ENCODE assay signal across 13 cellular contexts in genomic region chr7:48183370-48183743, GRCh38. TPM values are rescaled to one million over a fixed set of nuclear protein-coding genes. Genes with fewer than 3 reads are reported as not detected.
A peak's percentile ranks its signal among the peaks of the same experiment; 100 is the strongest.
DNase-seq lines count a peak whose midpoint lies in the region; ATAC-seq and TF ChIP-seq lines count a peak whose summit lies in the region.
"Had no signal": no experiment of that assay in that cellular context is flagged by ENCODE, and none has a peak within 500 bp of the region (broad histone marks: within the 10 kb centered on the region; RNA-seq: fewer than 3 reads in every experiment).

No MANE protein-coding gene starts in this region.

- no peak for ATAC-seq in mucosa of descending colon
- no peak for ATAC-seq in activated CD8-positive, alpha-beta memory T cell treated with anti-CD3 and anti-CD28 coated beads, Interleukin-2, amount 10 ng/mL, durations not matched to agents 7 days and 5 days

- H3K27me3 ChIP-seq in NT2/D1 (ENCODE audit: insufficient read depth, insufficient read length) (no peaks in the 10 kb centered on the region), esophagus squamous epithelium (no peaks in the 10 kb centered on the region), smooth muscle cell (ENCODE audit: low read depth) (no peaks in the 10 kb centered on the region)
- H3K27me3 ChIP-seq: ovary, suprapubic skin had no signal

- no peaks in the 10 kb centered on the region for H4K20me1 ChIP-seq in smooth muscle cell (ENCODE audit: low read depth)

- TF ChIP-seq POLR2A in esophagus squamous epithelium (IDR thresholded peaks at IDR 0.05), result no peak

- peaks cover 15% of the 10 kb centered on the region for H3K27me3 Mint-ChIP-seq in activated CD8-positive, alpha-beta memory T cell treated with anti-CD3 and anti-CD28 coated beads, Interleukin-2, amount 10 ng/mL, durations not matched to agents 7 days and 5 days
- H3K27me3 Mint-ChIP-seq: memory B cell had no signal

- TF ChIP-seq CTCF in esophagus squamous epithelium (IDR thresholded peaks at IDR 0.05) (no peak), smooth muscle cell (IDR thresholded peaks at IDR 0.05; ENCODE audit: borderline replicate concordance, insufficient read depth, poor library complexity, severe bottlenecking) (no peak), mucosa of descending colon (IDR thresholded peaks at IDR 0.05) (no peak)

- no peaks in the 10 kb centered on the region for H3K79me2 ChIP-seq in smooth muscle cell (ENCODE audit: low read depth)

- peaks cover 2% of the 10 kb centered on the region for H3K9me3 Mint-ChIP-seq in activated CD8-positive, alpha-beta memory T cell treated with anti-CD3 and anti-CD28 coated beads, Interleukin-2, amount 10 ng/mL, durations not matched to agents 7 days and 5 days (ENCODE audit: low read depth)
- H3K9me3 Mint-ChIP-seq: activated CD4-positive, alpha-beta memory T cell treated with anti-CD3 and anti-CD28 coated beads, Interleukin-2, amount 10 ng/mL, durations not matched to agents 7 days and 5 days had no signal

- H3K4me1 Mint-ChIP-seq in activated CD8-positive, alpha-beta memory T cell treated with anti-CD3 and anti-CD28 coated beads, Interleukin-2, amount 10 ng/mL, durations not matched to agents 7 days and 5 days, result peaks cover 13% of the 10 kb centered on the region
- H3K4me1 Mint-ChIP-seq: memory B cell had no signal

- no peak overlapping the region for H3K4me3 Mint-ChIP-seq in activated CD8-positive, alpha-beta memory T cell treated with anti-CD3 and anti-CD28 coated beads, Interleukin-2, amount 10 ng/mL, durations not matched to agents 7 days and 5 days
- H3K4me3 Mint-ChIP-seq: activated CD4-positive, alpha-beta memory T cell treated with anti-CD3 and anti-CD28 coated beads, Interleukin-2, amount 10 ng/mL, durations not matched to agents 7 days and 5 days; memory B cell had no signal

- peak overlapping the region in 3 of 4 donors; percentile 43 to 69 (median 64) for H3K27ac ChIP-seq in esophagus squamous epithelium
- peak overlapping the region; percentile 58 for H3K27ac ChIP-seq in smooth muscle cell (ENCODE audit: low read depth)
- H3K27ac ChIP-seq: ovary, RWPE1, suprapubic skin had no signal

- H3K9ac ChIP-seq in NT2/D1 (ENCODE audit: insufficient read length, low read depth) (no peak overlapping the region), smooth muscle cell (ENCODE audit: low read depth) (no peak overlapping the region)

- intact Hi-C loops in esophagus squamous epithelium (cut with DNase I), result no loop called here
- intact Hi-C loops in mucosa of descending colon (cut with DNase I, micrococcal nuclease), result no loop called here

- H3K4me1 ChIP-seq in NT2/D1 (ENCODE audit: insufficient read depth, insufficient read length) (no peaks in the 10 kb centered on the region), esophagus squamous epithelium (peaks cover 0 to 19% (median 4%) of the 10 kb centered on the region in 3 donors), smooth muscle cell (ENCODE audit: low read depth) (peaks cover 10% of the 10 kb centered on the region), mucosa of descending colon (ENCODE audit: low read depth) (no peaks in the 10 kb centered on the region)
- H3K4me1 ChIP-seq: suprapubic skin had no signal

- no peak overlapping the region for H3K27ac Mint-ChIP-seq in activated CD8-positive, alpha-beta memory T cell treated with anti-CD3 and anti-CD28 coated beads, Interleukin-2, amount 10 ng/mL, durations not matched to agents 7 days and 5 days
- H3K27ac Mint-ChIP-seq: activated CD4-positive, alpha-beta memory T cell treated with anti-CD3 and anti-CD28 coated beads, Interleukin-2, amount 10 ng/mL, durations not matched to agents 7 days and 5 days; memory B cell had no signal

- no peaks in the 10 kb centered on the region for H3K36me3 Mint-ChIP-seq in activated CD8-positive, alpha-beta memory T cell treated with anti-CD3 and anti-CD28 coated beads, Interleukin-2, amount 10 ng/mL, durations not matched to agents 7 days and 5 days
- H3K36me3 Mint-ChIP-seq: memory B cell had no signal

- H3K4me3 ChIP-seq in NT2/D1 (ENCODE audit: insufficient read length, low read depth), result no peak overlapping the region
- H3K4me3 ChIP-seq in esophagus squamous epithelium, result no peak overlapping the region
- no peak overlapping the region for H3K4me3 ChIP-seq in smooth muscle cell
- H3K4me3 ChIP-seq in mucosa of descending colon, result no peak overlapping the region
- H3K4me3 ChIP-seq: ovary, suprapubic skin had no signal

- no peak overlapping the region for H2AFZ ChIP-seq in smooth muscle cell (ENCODE audit: low read depth)

- H3F3A ChIP-seq in smooth muscle cell (ENCODE audit: low read depth), result no peaks in the 10 kb centered on the region

- peaks cover 19% of the 10 kb centered on the region for H3K9me3 ChIP-seq in NT2/D1 (ENCODE audit: insufficient read depth, low read length)
- no peaks in the 10 kb centered on the region for H3K9me3 ChIP-seq in esophagus squamous epithelium
- peaks cover 6% of the 10 kb centered on the region for H3K9me3 ChIP-seq in smooth muscle cell (replicated peaks; ENCODE audit: low read depth)
- no peaks in the 10 kb centered on the region for H3K9me3 ChIP-seq in mucosa of descending colon
- H3K9me3 ChIP-seq: ovary, suprapubic skin had no signal

- 52 to 54% methylated on average over 5 of the region's 5 CpGs for WGBS in esophagus squamous epithelium, 2 donors
- 82% methylated on average over 5 of the region's 5 CpGs for WGBS in smooth muscle cell (ENCODE audit: low lambda C conversion rate)

- no peaks in the 10 kb centered on the region for H3K36me3 ChIP-seq in NT2/D1 (ENCODE audit: insufficient read depth, insufficient read length, low read length)
- H3K36me3 ChIP-seq in esophagus squamous epithelium, result no peaks in the 10 kb centered on the region
- no peaks in the 10 kb centered on the region for H3K36me3 ChIP-seq in smooth muscle cell (ENCODE audit: low read depth)
- H3K36me3 ChIP-seq in mucosa of descending colon (ENCODE audit: low read depth), result no peaks in the 10 kb centered on the region
- H3K36me3 ChIP-seq: ovary, suprapubic skin had no signal

- DNase-seq in HCEC 1CT, result peak; percentile 17
- DNase-seq in NT2/D1 (ENCODE audit: low read depth, low spot score), result peak; percentile 51
- DNase-seq in esophagus squamous epithelium (lab: John Stamatoyannopoulos, UW), result no peak
- no peak for DNase-seq in smooth muscle cell (lab: John Stamatoyannopoulos, UW; ENCODE audit: unreplicated experiment)
- no peak for DNase-seq in mucosa of descending colon
- no peak for DNase-seq in hippocampal formation (lab: John Stamatoyannopoulos, UW)
- DNase-seq in SIG-M5 treated with dmso at 0.1 percent for 504 hours (lab: John Stamatoyannopoulos, UW; ENCODE audit: unreplicated experiment), result no peak
- no peak for DNase-seq in activated CD8-positive, alpha-beta memory T cell treated with anti-CD3 and anti-CD28 coated beads, Interleukin-2, amount 10 ng/mL, durations not matched to agents 7 days and 5 days
- DNase-seq: activated CD4-positive, alpha-beta memory T cell treated with anti-CD3 and anti-CD28 coated beads, Interleukin-2, amount 10 ng/mL, durations not matched to agents 7 days and 5 days; ovary had no signal

- H3K4me2 ChIP-seq in smooth muscle cell, result peak overlapping the region; percentile 25

- CTCF ChIA-PET in activated CD8-positive, alpha-beta memory T cell treated with anti-CD3 and anti-CD28 coated beads, Interleukin-2, amount 10 ng/mL, durations not matched to agents 7 days and 5 days (lab: Charles Lee), result interaction anchor here (1.0 kb wide), 1 partner anchor 29 kb away, joined by 3 read pairs; no protein-coding TSS in a partner anchor

RNA-seq across cellular contexts. Expression of gene ABCA13, which starts 12.1 kb away (rescaled TPM):
- total RNA-seq in esophagus squamous epithelium (1 to 10 TPM in 3 of 4 donors, under 1 TPM in 1; 0.38 to 9.8 (median 4.9) TPM), smooth muscle cell (not detected in 2 replicates), mucosa of descending colon (1 to 10 TPM in 2 of 3 donors, under 1 TPM in 1; 0.43 to 1.6 (median 1.1) TPM)
- not detected in 2 replicates for polyA plus RNA-seq in smooth muscle cell
- under 1 TPM; 0.05 to 0.06 TPM for total RNA-seq in activated CD8-positive, alpha-beta memory T cell treated with anti-CD3 and anti-CD28 coated beads, Interleukin-2, amount 10 ng/mL, durations not matched to agents 7 days and 5 days
- total RNA-seq: activated CD4-positive, alpha-beta memory T cell treated with anti-CD3 and anti-CD28 coated beads, Interleukin-2, amount 10 ng/mL, durations not matched to agents 7 days and 5 days had no signal

Comparison
In these comparisons a context has a peak if more than half of its experiments do, and no peak if none do; other contexts are left out.
1. DNase-seq: peak in HCEC 1CT (single experiment) and NT2/D1 (single experiment); none in esophagus squamous epithelium (single experiment), smooth muscle cell (single experiment), mucosa of descending colon (0 of 3), hippocampal formation (0 of 2), SIG-M5 treated with dmso at 0.1 percent for 504 hours (single experiment) and activated CD8-positive, alpha-beta memory T cell treated with anti-CD3 and anti-CD28 coated beads, Interleukin-2, amount 10 ng/mL, durations not matched to agents 7 days and 5 days (single experiment).